16 cellular contexts compared by ENCODE assay signal in genomic region chr2:71583876-71584275, GRCh38.
"Had no signal": no experiment of that assay in that cellular context is flagged by ENCODE, and none has a peak within 500 bp of the region (broad histone marks: within the 10 kb centered on the region; RNA-seq: fewer than 3 reads in every experiment).

No MANE protein-coding gene starts in this region.

- H3K27me3 Mint-ChIP-seq: activated CD4-positive, alpha-beta memory T cell treated with anti-CD3 and anti-CD28 coated beads for 36 hours had no signal

- H3K4me3 ChIP-seq: dorsolateral prefrontal cortex, heart left ventricle, pancreas, tibial nerve had no signal

- H3K27ac ChIP-seq: foreskin keratinocyte, heart left ventricle, pancreas, tibial nerve had no signal

- H3K27me3 ChIP-seq: dorsolateral prefrontal cortex, heart left ventricle, pancreas, tibial nerve had no signal

- ATAC-seq: esophagus mucosa, foreskin keratinocyte, heart left ventricle, left lobe of liver, pancreas had no signal

- H3K4me1 ChIP-seq: foreskin keratinocyte, pancreas had no signal

- H3K9me3 Mint-ChIP-seq: activated CD4-positive, alpha-beta memory T cell treated with anti-CD3 and anti-CD28 coated beads for 36 hours had no signal

- H3K4me3 Mint-ChIP-seq: activated CD4-positive, alpha-beta memory T cell treated with anti-CD3 and anti-CD28 coated beads for 36 hours had no signal

- H3K36me3 ChIP-seq: pancreas, tibial nerve had no signal

- FAIRE-seq: endometrium, islet of Langerhans, pancreas had no signal

- H3K9me3 ChIP-seq: heart left ventricle, pancreas, tibial nerve had no signal

- H3K27ac Mint-ChIP-seq: activated CD4-positive, alpha-beta memory T cell treated with anti-CD3 and anti-CD28 coated beads for 36 hours had no signal

- DNase-seq: activated CD4-positive, alpha-beta memory T cell treated with anti-CD3 and anti-CD28 coated beads for 36 hours; activated naive CD4-positive, alpha-beta T cell; aorta; dorsolateral prefrontal cortex; foreskin keratinocyte; heart left ventricle; pancreas; retina; stimulated activated CD4-positive, alpha-beta T cell treated with anti-CD3 and anti-CD28 coated beads, Interleukin-15, amount 100 ng/mL, for 24 hours; stimulated activated CD4-positive, alpha-beta T cell treated with anti-CD3 and anti-CD28 coated beads, Interleukin-4, amount 100 ng/mL, for 24 hours; SW 1271 had no signal
